In genomic region chr4:55347610-55348228, GRCh38 we compare ENCODE assay signal across 8 cellular contexts. TPM values are rescaled to one million over a fixed set of nuclear protein-coding genes. Genes with fewer than 3 reads are reported as not detected.
A peak's percentile ranks its signal among the peaks of the same experiment; 100 is the strongest.
DNase-seq lines count a peak whose midpoint lies in the region; ATAC-seq and TF ChIP-seq lines count a peak whose summit lies in the region.

No MANE protein-coding gene starts in this region.

- BruUV-seq in IMR-90 (replicated peaks; lab: Mats Ljungman, UMichigan): no TSS peak

- in situ Hi-C loops in IMR-90 (cut with MboI; ENCODE audit: low sequenced_read_pairs): loop anchor here (5.0 to 25.0 kb wide), 4 partner anchors 205 to 585 kb away; partner anchors contain the start of gene EXOC1

- ATAC-seq in IMR-90 (ENCODE audit: low read depth) (no peak), WTC11 (no peak)

- no peak overlapping the region for H2AK5ac ChIP-seq in IMR-90 (ENCODE audit: low read depth, low read length)

- no peak overlapping the region for H3K27ac Mint-ChIP-seq in WTC11
- H3K27ac Mint-ChIP-seq in immature natural killer cell: peak overlapping the region in 3 of 6 donors; percentile 15 to 72 (median 32)

- no peak overlapping the region for H4K91ac ChIP-seq in IMR-90 (ENCODE audit: insufficient read depth, low read depth, low read length)

- peaks cover 6 to 25% (median 17%) of the 10 kb centered on the region in 11 experiments; a peak in 21 of 22 replicates for H3K9me3 ChIP-seq in BLaER1 treated with 17β-estradiol and CSF1 and Interleukin-3, amounts not matched to agents 10 nM and 100 nM (replicated peaks in 1 of 11)
- H3K9me3 ChIP-seq in IMR-90 (ENCODE audit: control insufficient read depth, insufficient read depth, low read length): no peaks in the 10 kb centered on the region
- no peaks in the 10 kb centered on the region for H3K9me3 ChIP-seq in adrenal gland (replicated peaks in 1 of 3)

- H2AFZ ChIP-seq in IMR-90 (replicated peaks; ENCODE audit: low read length, poor library complexity): no peak overlapping the region

- H3K4me1 ChIP-seq in BLaER1 treated with 17β-estradiol and CSF1 and Interleukin-3, amounts not matched to agents 10 nM and 100 nM: peaks cover 18 to 46% (median 22%) of the 10 kb centered on the region in 10 experiments
- peaks cover 14% of the 10 kb centered on the region for H3K4me1 ChIP-seq in IMR-90 (ENCODE audit: control insufficient read depth, insufficient read depth, low read length)
- peaks cover 10 to 24% of the 10 kb centered on the region in 2 donors for H3K4me1 ChIP-seq in adrenal gland (replicated peaks in 1 of 2)

- peak overlapping the region; percentile 31 to 52; a peak in 2 of 4 replicates for H4K8ac ChIP-seq in IMR-90 (ENCODE audit: low read depth in 2 of 2, low read length in 2 of 2)

- POLR2A ChIA-PET in IMR-90 (lab: Charles Lee; ENCODE audit: unreplicated experiment): no interaction called here
- POLR2A ChIA-PET in WTC11 (lab: Charles Lee): no interaction called here

- no peak overlapping the region for H2AK9ac ChIP-seq in IMR-90 (replicated peaks; ENCODE audit: low read depth, low read length, poor library complexity)

- H2BK120ac ChIP-seq in IMR-90 (ENCODE audit: low read depth, low read length): peak overlapping the region; percentile 69; the same call in 1 of the 2 replicates

- peak overlapping the region; percentile 63 for H2BK5ac ChIP-seq in IMR-90 (ENCODE audit: low read depth, low read length, poor library complexity, severe bottlenecking)

- H3K18ac ChIP-seq in IMR-90 (ENCODE audit: low read depth, low read length): peak overlapping the region; percentile 61; the same call in 1 of the 2 replicates

- H3K36me3 Mint-ChIP-seq in WTC11 (peaks cover 12% of the 10 kb centered on the region), immature natural killer cell (peaks cover 3 to 11% (median 5%) of the 10 kb centered on the region in 3 donors)

- peak overlapping the region; percentile 38; the same call in 1 of the 2 replicates for H4K5ac ChIP-seq in IMR-90 (ENCODE audit: low read depth, low read length)

- peak overlapping the region; percentile 58; the same call in 1 of the 2 replicates for H3K4ac ChIP-seq in IMR-90 (ENCODE audit: low read depth, low read length)

- 90% methylated on average over 2 of the region's 3 CpGs; no CpG with 5 or more reads in 1 of the 2 experiments for WGBS in IMR-90 (ENCODE audit: extremely low coverage in 2 of 2, insufficient read length in 1 of 2), 2 experiments
- 74 to 89% (median 80%) methylated on average over 3 of the region's 3 CpGs for WGBS in adrenal gland, 4 donors

- H3K9me1 ChIP-seq in IMR-90 (ENCODE audit: insufficient read depth, low read length): no peaks in the 10 kb centered on the region

- H3K56ac ChIP-seq in IMR-90 (ENCODE audit: extremely low read depth, insufficient read depth, low read length): no peak overlapping the region

- no peak for TF ChIP-seq RAD21 in IMR-90 (IDR thresholded peaks at IDR 0.05; ENCODE audit: low read length)

- CTCF ChIA-PET in IMR-90 (lab: Yijun Ruan, JAX): no interaction called here
- CTCF ChIA-PET in WTC11 (lab: Charles Lee): interaction anchor here (0.5 to 3.4 kb wide), 6 partner anchors 15 to 377 kb away, joined by 3 to 25 read pairs (median 6); no protein-coding TSS in a partner anchor

- peaks cover 0 to 21% (median 16%) of the 10 kb centered on the region in 11 experiments; a peak in 17 of 22 replicates for H3K36me3 ChIP-seq in BLaER1 treated with 17β-estradiol and CSF1 and Interleukin-3, amounts not matched to agents 10 nM and 100 nM
- H3K36me3 ChIP-seq in IMR-90 (ENCODE audit: control insufficient read depth, insufficient read depth, low read length): no peaks in the 10 kb centered on the region
- H3K36me3 ChIP-seq in adrenal gland (replicated peaks in 1 of 2): no peaks in the 10 kb centered on the region

- H3K4me3 ChIP-seq in BLaER1 treated with 17β-estradiol and CSF1 and Interleukin-3, amounts not matched to agents 10 nM and 100 nM: peak overlapping the region in 2 of 10 experiments; percentile 63 to 75; a peak in 1 of 20 replicates
- H3K4me3 ChIP-seq in IMR-90 (ENCODE audit: insufficient read depth, low read depth, low read length) (no peak overlapping the region), adrenal gland (no peak overlapping the region)

- peaks cover 13 to 19% of the 10 kb centered on the region in 2 experiments; a peak in 3 of 4 replicates for H3K79me1 ChIP-seq in IMR-90 (ENCODE audit: low read depth in 1 of 2, low read length in 2 of 2)

- H3K4me1 Mint-ChIP-seq in WTC11 (peaks cover 25% of the 10 kb centered on the region), immature natural killer cell (peaks cover 12 to 19% of the 10 kb centered on the region in 2 donors)

- H3K14ac ChIP-seq in IMR-90 (replicated peaks; ENCODE audit: low read depth, low read length): 0 out of 2 replicates have a peak overlapping the region, but pooled peaks have one; percentile 57

- no peaks in the 10 kb centered on the region; a peak in 1 of 22 replicates for H4K20me1 ChIP-seq in BLaER1 treated with 17β-estradiol and CSF1 and Interleukin-3, amounts not matched to agents 10 nM and 100 nM
- no peaks in the 10 kb centered on the region for H4K20me1 ChIP-seq in IMR-90 (ENCODE audit: insufficient read depth, low read length)

- H3K9me3 Mint-ChIP-seq in WTC11 (peaks cover 5% of the 10 kb centered on the region), immature natural killer cell (no peaks in the 10 kb centered on the region)

- H3K9ac ChIP-seq in BLaER1 treated with 17β-estradiol and CSF1 and Interleukin-3, amounts not matched to agents 10 nM and 100 nM: peak overlapping the region in 6 of 11 experiments; percentile 88 to 93 (median 90); a peak in 5 of 22 replicates
- no peak overlapping the region for H3K9ac ChIP-seq in IMR-90 (ENCODE audit: low read depth, low read length)

- no peak for DNase-seq in IMR-90
- no peak for DNase-seq in WTC11 (ENCODE audit: low spot score)
- no peak for DNase-seq in immature natural killer cell
- no peak for DNase-seq in NCI-H2081 treated with DMSO at 0.1 percent for 48 hours (lab: John Stamatoyannopoulos, UW)
- no peak for DNase-seq in AG08396 (ENCODE audit: low spot score)
- DNase-seq in stimulated activated CD4-positive, alpha-beta T cell treated with anti-CD3 and anti-CD28 coated beads, Interleukin-4, amount 100 ng/mL, for 1 hour: no peak
- DNase-seq in adrenal gland: no peak

- H3K4me2 ChIP-seq in BLaER1 treated with 17β-estradiol and CSF1 and Interleukin-3, amounts not matched to agents 10 nM and 100 nM: peak overlapping the region; percentile 86 to 98 (median 95); a peak in 21 of 22 replicates
- H3K4me2 ChIP-seq in IMR-90 (ENCODE audit: low read depth, low read length): peak overlapping the region; percentile 47; the same call in 1 of the 2 replicates

- peak overlapping the region; percentile 10; the same call in 1 of the 2 replicates for H3K23ac ChIP-seq in IMR-90 (ENCODE audit: low read depth, low read length)

- intact Hi-C loops in IMR-90 (cut with micrococcal nuclease): loop anchor here (2.0 to 5.0 kb wide), 6 partner anchors 90 to 955 kb away; partner anchors contain the start of genes CLOCK, EXOC1 and NMU
- intact Hi-C loops in adrenal gland (cut with DNase I): loop anchor here (5.0 to 10.0 kb wide), 4 partner anchors 50 to 200 kb away; partner anchors contain the start of genes CLOCK (in 2 of the 2) and TMEM165 (in 1 of the 2)

- H3K27me3 Mint-ChIP-seq in WTC11 (ENCODE audit: low read depth) (no peaks in the 10 kb centered on the region), immature natural killer cell (ENCODE audit: low read depth in 3 of 3) (peaks cover 0 to 5% (median 1%) of the 10 kb centered on the region in 3 donors)

- peak overlapping the region; percentile 79 for H3K4me3 Mint-ChIP-seq in WTC11
- H3K4me3 Mint-ChIP-seq in immature natural killer cell: peak overlapping the region; percentile 57 to 87 (median 83)

- H2BK15ac ChIP-seq in IMR-90 (ENCODE audit: low read depth, low read length): peak overlapping the region; percentile 86; the same call in 2 of the 3 replicates

- TF ChIP-seq POLR2A in IMR-90 (IDR thresholded peaks at IDR 0.05; ENCODE audit: low read depth, low read length) (no peak), adrenal gland (IDR thresholded peaks at IDR 0.05) (no peak)

- peak overlapping the region; percentile 76; the same call in 1 of the 2 replicates for H2BK20ac ChIP-seq in IMR-90 (ENCODE audit: low read depth, low read length)

- dilution Hi-C loops in IMR-90 (cut with HindIII; ENCODE audit: low sequenced_read_pairs, unreplicated experiment): no loop called here

- TF ChIP-seq CTCF in IMR-90 (conservative IDR thresholded peaks at IDR 0.05; ENCODE audit: low read depth, low read length) (no peak), WTC11 (IDR thresholded peaks at IDR 0.05) (no peak), adrenal gland (IDR thresholded peaks at IDR 0.05) (peak in 1 of 6 experiments; percentile 7)

- H3K27me3 ChIP-seq in BLaER1 treated with 17β-estradiol and CSF1 and Interleukin-3, amounts not matched to agents 10 nM and 100 nM: no peaks in the 10 kb centered on the region
- no peaks in the 10 kb centered on the region for H3K27me3 ChIP-seq in IMR-90 (ENCODE audit: control insufficient read depth, insufficient read depth, low read length)
- H3K27me3 ChIP-seq in adrenal gland: no peaks in the 10 kb centered on the region

- H3K27ac ChIP-seq in BLaER1 treated with 17β-estradiol and CSF1 and Interleukin-3, amounts not matched to agents 10 nM and 100 nM: 0 out of 22 replicates have a peak overlapping the region, but pooled peaks of 1 of the 11 experiments have one; percentile 88
- H3K27ac ChIP-seq in IMR-90 (ENCODE audit: insufficient read depth, low read length) (no peak overlapping the region), adrenal gland (peak overlapping the region in 2 of 5 donors; percentile 97 to 98)

TF ChIP-seq in IMR-90, 13 proteins besides CTCF, POLR2A, EP300 and RAD21 (continues in another document):
- peak; percentile 43 for TF ChIP-seq CEBPB (IDR thresholded peaks at IDR 0.05; ENCODE audit: low read depth, low read length)

RNA-seq across cellular contexts. Expression of gene SRD5A3, which starts 1.7 kb away (rescaled TPM):
- total RNA-seq in IMR-90 (2012; rRNA removed): 6.8 and 7.8 TPM in 2 replicates
- 5.6 and 6.4 TPM in 2 replicates for polyA plus RNA-seq in IMR-90 (2012; rRNA removed)
- polyA plus RNA-seq in IMR-90 (2012; cell fraction: cytosol; rRNA removed): 2.9 and 6.5 TPM in 2 replicates
- 0.65 and 4.7 TPM in 2 replicates for polyA plus RNA-seq in IMR-90 (2012; cell fraction: nucleus; rRNA removed; ENCODE audit: low replicate concordance)
- total RNA-seq in WTC11 (2021): 24.0 to 27.2 TPM (median 26.5 TPM) in 3 replicates
- 10 to 100 TPM in 2 of 3 donors, 1 to 10 TPM in 1; 7.1 to 21.8 (median 17.8) TPM for polyA plus RNA-seq in immature natural killer cell
- total RNA-seq in adrenal gland: 10 to 100 TPM; 12.5 to 28.4 (median 19.1) TPM
- polyA plus RNA-seq in adrenal gland: 10 to 100 TPM in 2 of 3 donors, 1 to 10 TPM in 1; 6.8 to 15.8 (median 15.7) TPM

RNA-seq across cellular contexts. Expression of gene TMEM165, which starts 48.0 kb away (rescaled TPM):
- total RNA-seq in IMR-90 (2012; rRNA removed) (49.6 and 88.3 TPM in 2 replicates), WTC11 (2021) (78.0 to 88.6 TPM (median 80.0 TPM) in 3 replicates), adrenal gland (100 to 1,000 TPM in 7 of 8 donors, 10 to 100 TPM in 1; 96.8 to 290 (median 202) TPM)
- polyA plus RNA-seq in IMR-90 (2012; rRNA removed) (73.3 and 83.0 TPM in 2 replicates), immature natural killer cell (10 to 100 TPM; 44.2 to 50.4 (median 44.8) TPM), adrenal gland (100 to 1,000 TPM in 1 of 3 donors, 10 to 100 TPM in 2; 52.4 to 118 (median 92.6) TPM)
- 24.8 and 66.4 TPM in 2 replicates for polyA plus RNA-seq in IMR-90 (2012; cell fraction: cytosol; rRNA removed)
- 80.3 and 193 TPM in 2 replicates for polyA plus RNA-seq in IMR-90 (2012; cell fraction: nucleus; rRNA removed; ENCODE audit: low replicate concordance)
